In the genomic region with DNA sequence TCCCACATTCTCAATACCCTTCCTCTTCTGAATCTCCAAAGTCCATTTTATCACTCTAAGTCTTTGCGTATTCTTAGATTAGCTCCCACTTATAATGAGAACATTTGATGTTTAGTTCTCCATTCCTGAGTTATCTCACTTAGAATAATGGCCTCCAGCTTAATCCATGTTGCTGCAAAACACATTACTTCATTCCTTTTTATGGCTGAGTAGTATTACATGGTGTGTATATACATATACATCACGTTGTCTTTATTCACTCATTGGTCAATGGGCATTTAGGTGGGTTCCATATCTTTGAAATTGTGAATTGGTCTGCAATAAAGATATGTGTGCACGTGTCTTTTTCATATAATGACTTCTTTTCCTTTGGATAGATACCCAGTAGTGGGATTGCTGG, we compare ENCODE assay signal across 25 cellular contexts. TPM values are rescaled to one million over a fixed set of nuclear protein-coding genes. Genes with fewer than 3 reads are reported as not detected.
"Had no signal": no experiment of that assay in that cellular context is flagged by ENCODE, and none has a peak within 500 bp of the region (broad histone marks: within the 10 kb centered on the region; RNA-seq: fewer than 3 reads in every experiment).

No MANE protein-coding gene starts in this region.

- DNase-seq: natural killer cell; occipital lobe; ovary; psoas muscle; right cardiac atrium; right lobe of liver; sigmoid colon; stimulated activated CD4-positive, alpha-beta T cell treated with anti-CD3 and anti-CD28 coated beads, Interleukin-2, amount 100 ng/mL, for 48 hours; stimulated activated CD4-positive, alpha-beta T cell treated with anti-CD3 and anti-CD28 coated beads, Interleukin-4, amount 100 ng/mL, for 24 hours; stimulated activated naive B cell treated with anti-CD40 and anti-IgM and Interleukin-4, amounts not matched to agents 10 μg/mL and 1 μg/mL and 100 μg/mL, for 72 hours; stimulated activated naive CD4-positive, alpha-beta T cell treated with Interleukin-2 at 50 U/mL for 16 hours; stomach; thyroid gland; upper lobe of left lung; uterus had no signal

- H3K27me3 Mint-ChIP-seq: progenitor cell of endocrine pancreas; stimulated activated naive B cell treated with anti-CD40 and anti-IgM and Interleukin-4, amounts not matched to agents 10 μg/mL and 1 μg/mL and 100 μg/mL, for 72 hours; stimulated activated naive CD8-positive, alpha-beta T cell treated with anti-CD3 and anti-CD28 coated beads, Interleukin-15, Interleukin-2, amounts not matched to agents 100 ng/mL and 50 ng/mL, for 24 hours had no signal

- H3K4me1 Mint-ChIP-seq: nephron had no signal

- H3K9me3 Mint-ChIP-seq: natural killer cell; stimulated activated effector memory CD8-positive, alpha-beta T cell treated with anti-CD3 and anti-CD28 coated beads, Interleukin-12 subunit alpha, Interleukin-12 subunit beta, amount 100 ng/mL, for 72 hours; stimulated activated naive B cell treated with anti-CD40 and anti-IgM and Interleukin-4, amounts not matched to agents 10 μg/mL and 1 μg/mL and 100 μg/mL, for 72 hours; stimulated activated naive CD8-positive, alpha-beta T cell treated with anti-CD3 and anti-CD28 coated beads, Interleukin-15, Interleukin-2, amounts not matched to agents 100 ng/mL and 50 ng/mL, for 24 hours had no signal

- H3K4me3 Mint-ChIP-seq: natural killer cell; nephron; neural progenitor cell; stimulated activated effector memory CD8-positive, alpha-beta T cell treated with anti-CD3 and anti-CD28 coated beads, Interleukin-12 subunit alpha, Interleukin-12 subunit beta, amount 100 ng/mL, for 72 hours; stimulated activated naive B cell treated with anti-CD40 and anti-IgM and Interleukin-4, amounts not matched to agents 10 μg/mL and 1 μg/mL and 100 μg/mL, for 72 hours; stimulated activated naive CD8-positive, alpha-beta T cell treated with anti-CD3 and anti-CD28 coated beads, Interleukin-15, Interleukin-2, amounts not matched to agents 100 ng/mL and 50 ng/mL, for 24 hours had no signal

- H3K36me3 Mint-ChIP-seq: natural killer cell; stimulated activated effector memory CD8-positive, alpha-beta T cell treated with anti-CD3 and anti-CD28 coated beads, Interleukin-12 subunit alpha, Interleukin-12 subunit beta, amount 100 ng/mL, for 72 hours had no signal

- H3K27ac Mint-ChIP-seq: natural killer cell; nephron; neural progenitor cell; progenitor cell of endocrine pancreas; stimulated activated effector memory CD8-positive, alpha-beta T cell treated with anti-CD3 and anti-CD28 coated beads, Interleukin-12 subunit alpha, Interleukin-12 subunit beta, amount 100 ng/mL, for 72 hours; stimulated activated naive B cell treated with anti-CD40 and anti-IgM and Interleukin-4, amounts not matched to agents 10 μg/mL and 1 μg/mL and 100 μg/mL, for 72 hours; stimulated activated naive CD8-positive, alpha-beta T cell treated with anti-CD3 and anti-CD28 coated beads, Interleukin-15, Interleukin-2, amounts not matched to agents 100 ng/mL and 50 ng/mL, for 24 hours had no signal

- ATAC-seq: right cardiac atrium; stimulated activated effector memory CD8-positive, alpha-beta T cell treated with anti-CD3 and anti-CD28 coated beads, Interleukin-12 subunit alpha, Interleukin-12 subunit beta, amount 100 ng/mL, for 72 hours had no signal

RNA-seq across cellular contexts. Expression of a gene that starts 32.3 kb away (rescaled TPM):
- total RNA-seq: natural killer cell, osteoblast, ovary, progenitor cell of endocrine pancreas, right lobe of liver, subcutaneous adipose tissue, thoracic aorta, thyroid gland, tibial nerve, upper lobe of left lung, ureter had no signal
